In the genomic region with DNA sequence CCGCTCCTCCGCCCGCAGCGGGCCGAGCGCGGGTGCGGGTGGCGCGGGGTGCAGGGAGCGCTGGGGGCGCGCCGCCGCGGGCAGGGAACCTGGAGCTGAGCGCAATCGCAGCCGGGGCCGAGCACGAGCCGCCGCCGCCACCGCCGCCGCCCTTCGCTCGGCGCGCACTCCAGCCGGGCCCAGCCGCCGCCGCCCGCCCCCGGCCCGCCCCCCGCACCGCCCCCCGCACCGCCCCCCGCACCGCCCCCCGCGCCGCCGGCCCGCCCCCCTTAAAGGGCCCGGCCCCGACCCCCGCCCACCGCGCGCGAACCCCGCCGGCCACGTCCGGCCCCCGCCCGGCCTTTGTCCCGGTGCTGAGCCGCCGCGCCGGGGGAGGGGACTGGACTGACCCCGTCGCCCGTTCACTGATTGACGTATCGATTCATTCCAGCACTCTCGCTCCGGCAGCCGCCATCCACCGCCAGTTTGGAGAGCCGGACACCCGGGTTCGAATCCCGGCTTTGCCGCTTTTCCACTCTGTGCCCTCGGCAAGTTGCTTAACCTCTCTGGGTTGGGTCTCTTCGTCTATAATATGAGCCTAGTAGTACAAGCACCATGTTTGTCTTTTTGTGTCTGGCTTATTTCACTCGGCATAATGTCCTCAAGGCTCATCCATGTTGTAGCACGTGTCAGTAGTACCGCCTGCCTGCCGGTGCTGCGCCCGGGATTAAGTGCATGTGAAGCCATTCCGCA, we compare ENCODE assay signal across 8 cellular contexts. TPM values are rescaled to one million over a fixed set of nuclear protein-coding genes. Genes with fewer than 3 reads are reported as not detected.
DNase-seq lines count a peak whose midpoint lies in the region; ATAC-seq and TF ChIP-seq lines count a peak whose summit lies in the region.

A gene (minus strand): TSS at position 171 of the 732 bp plus-strand sequence. CDS start 173 bp downstream, outside the sequence.

- H4K20me1 ChIP-seq in PC-3 (ENCODE audit: low read length) (no peaks in the 10 kb centered on the region), osteoblast (ENCODE audit: insufficient read depth, low read length) (peaks cover 28% of the 10 kb centered on the region)

- TF ChIP-seq CTCF in PC-3 (conservative IDR thresholded peaks at IDR 0.05; ENCODE audit: low read depth, low read length) (no peak), osteoblast (IDR thresholded peaks at IDR 0.05; ENCODE audit: extremely low read depth, low read depth, low read length) (no peak)

- CTCF ChIA-PET in PC-3 (lab: Charles Lee): no interaction called here

- intact Hi-C loops in PC-3 (cut with micrococcal nuclease): loop anchor here (5.0 to 10.0 kb wide), 2 partner anchors 92 to 170 kb away; a partner anchor contains a TSS
- intact Hi-C loops in Right ventricle myocardium superior (cut with DNase I): no loop called here

- no peaks in the 10 kb centered on the region for H3K79me2 ChIP-seq in PC-3 (ENCODE audit: low read length)
- H3K79me2 ChIP-seq in osteoblast (ENCODE audit: insufficient read depth, low read length): peaks cover 35% of the 10 kb centered on the region

- H3K27ac ChIP-seq in PC-3 (ENCODE audit: low read length): no peak within 1 kb of the TSS
- H3K27ac ChIP-seq in adipose tissue (ENCODE audit: low read depth, low read length): peak within 1 kb of the TSS; percentile 59
- peak within 1 kb of the TSS; percentile 95 for H3K27ac ChIP-seq in osteoblast (ENCODE audit: low read depth, low read length)

- POLR2A ChIA-PET in PC-3 (lab: Charles Lee; ENCODE audit: unreplicated experiment): interaction anchor here (0.5 kb wide), 1 partner anchor 504 kb away, joined by 8 read pairs; no protein-coding TSS in a partner anchor

- H2AFZ ChIP-seq in PC-3 (ENCODE audit: low read length): peak within 1 kb of the TSS; percentile 91
- peak within 1 kb of the TSS; percentile 91 for H2AFZ ChIP-seq in osteoblast (ENCODE audit: low read length)

- in situ Hi-C loops in HAP-1 (cut with MboI; ENCODE audit: low sequenced_read_pairs): no loop called here

- H3K36me3 ChIP-seq in HAP-1 (replicated peaks) (peaks cover 13% of the 10 kb centered on the region), PC-3 (ENCODE audit: low read depth, low read length) (no peaks in the 10 kb centered on the region), osteoblast (ENCODE audit: insufficient read depth, low read length) (no peaks in the 10 kb centered on the region)

- H3K4me3 ChIP-seq in HAP-1 (peak within 1 kb of the TSS; percentile 74), PC-3 (ENCODE audit: low read length) (peak within 1 kb of the TSS; percentile 72), osteoblast (ENCODE audit: insufficient read depth, low read length) (peak within 1 kb of the TSS; percentile 97)

- H3K9me3 ChIP-seq in HAP-1: no peaks in the 10 kb centered on the region
- no peaks in the 10 kb centered on the region for H3K9me3 ChIP-seq in PC-3 (ENCODE audit: low read length)
- H3K9me3 ChIP-seq in osteoblast (ENCODE audit: low read depth, low read length): no peaks in the 10 kb centered on the region

- no peaks in the 10 kb centered on the region for H3K9me2 ChIP-seq in PC-3 (replicated peaks; ENCODE audit: low read length)

- WGBS in adipose tissue, 3 donors: 4 to 7% (median 6%) methylated on average over 35 to 70 of the region's 90 CpGs

- H3K4me2 ChIP-seq in PC-3 (ENCODE audit: low read length) (peak within 1 kb of the TSS; percentile 93), osteoblast (ENCODE audit: insufficient read depth, low read length) (peak within 1 kb of the TSS; percentile 90)

- H3K9ac ChIP-seq in PC-3 (ENCODE audit: low read length): peak within 1 kb of the TSS; percentile 54; the same call in 1 of the 2 replicates

- DNase-seq in CD1c-positive myeloid dendritic cell (ENCODE audit: extremely low spot score): peak; percentile 44
- peak; percentile 67 to 89 for DNase-seq in HAP-1 (ENCODE audit: low spot score in 2 of 2)
- DNase-seq in PC-3: peak; percentile 54
- DNase-seq in Right ventricle myocardium superior: peak; percentile 83
- peak; percentile 84 for DNase-seq in osteoblast (ENCODE audit: insufficient read length, low spot score, missing footprints)

- ATAC-seq in PC-3: peak; percentile 64
- ATAC-seq in Right ventricle myocardium superior (ENCODE audit: poor library complexity): peak; percentile 61
- no peak for ATAC-seq in HG03097 (IDR thresholded peaks at IDR 0.05; ENCODE audit: low FRiP score, unreplicated experiment)
- ATAC-seq in HG03175 (IDR thresholded peaks at IDR 0.05; ENCODE audit: unreplicated experiment): no peak

- H3K27me3 ChIP-seq in HAP-1 (ENCODE audit: low read depth) (no peaks in the 10 kb centered on the region), PC-3 (ENCODE audit: low read length) (no peaks in the 10 kb centered on the region), osteoblast (ENCODE audit: insufficient read depth, low read length) (no peaks in the 10 kb centered on the region)

- H3K4me1 ChIP-seq in HAP-1 (peaks cover 19% of the 10 kb centered on the region), PC-3 (ENCODE audit: insufficient read depth, low read length) (peaks cover 34% of the 10 kb centered on the region), osteoblast (ENCODE audit: insufficient read depth, low read length) (peaks cover 34% of the 10 kb centered on the region)

- BruUV-seq in PC-3 (replicated peaks; lab: Mats Ljungman, UMichigan): no TSS peak

- H3F3A ChIP-seq in PC-3 (ENCODE audit: low read length, unreplicated experiment): no peaks in the 10 kb centered on the region

RNA-seq across cellular contexts. Expression of the gene that starts here (rescaled TPM):
- total RNA-seq in PC-3 (2014; rRNA removed) (8.9 and 9.8 TPM in 2 replicates), Right ventricle myocardium superior (5.3 TPM), osteoblast (58.3 and 59.2 TPM in 2 replicates)
- polyA plus RNA-seq in adipose tissue: 10 to 100 TPM in 1 of 3 donors, 1 to 10 TPM in 2; 5.7 to 23.6 (median 9.6) TPM

Comparison
In these comparisons a context has a peak if more than half of its experiments do, and no peak if none do; other contexts are left out.
1. ATAC-seq: peak in PC-3 (single experiment) and Right ventricle myocardium superior (single experiment); none in HG03097 (single experiment) and HG03175 (single experiment).
2. Peak in every context shown above with its lines, with median percentiles within 50 percentile points of each other: DNase-seq and H3K4me3 ChIP-seq.